8 cellular contexts compared by ENCODE assay signal in the genomic region with DNA sequence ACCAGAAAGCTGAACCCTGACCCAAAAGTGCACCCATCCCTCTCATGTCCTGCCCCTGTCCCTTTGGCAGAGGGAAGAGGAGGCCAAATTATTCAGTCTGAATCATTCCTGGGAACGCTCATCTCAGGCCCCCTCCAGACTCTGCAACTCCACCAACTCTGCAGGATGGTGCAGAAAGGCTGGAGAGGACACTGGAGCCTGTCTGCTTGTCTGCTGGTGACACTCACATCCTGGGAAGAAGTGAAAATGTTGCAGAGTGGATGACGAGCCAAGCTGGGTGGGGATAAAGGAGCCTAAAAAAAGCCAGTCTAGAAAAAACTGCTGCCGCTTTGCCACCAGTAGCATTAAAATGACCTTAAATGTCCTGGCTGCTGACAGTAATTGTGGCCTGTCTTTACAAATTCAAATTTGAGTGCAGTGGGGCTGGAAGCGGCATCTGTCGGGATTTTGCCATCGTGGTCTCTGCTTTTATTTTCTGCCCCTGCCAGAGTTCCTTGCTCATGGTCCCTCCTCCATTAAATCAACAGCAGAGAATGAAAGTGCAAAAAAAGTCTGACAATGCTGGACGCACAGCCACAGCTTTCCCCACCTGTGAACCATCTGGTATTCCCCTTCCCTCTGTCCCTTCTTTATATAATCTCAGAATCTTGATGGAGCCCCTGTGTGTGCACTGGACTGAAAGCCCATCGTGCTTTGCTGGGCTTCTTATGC.
DNase-seq lines count a peak whose midpoint lies in the region; ATAC-seq, FAIRE-seq and TF ChIP-seq lines count a peak whose summit lies in the region.

No MANE protein-coding gene starts in this region.

- peak overlapping the region; percentile 12; the same call in 1 of the 2 replicates for H3K4me3 ChIP-seq in BJ (ENCODE audit: low read depth, low read length)
- H3K4me3 ChIP-seq in colonic mucosa = no peak overlapping the region
- peak overlapping the region in 1 of 2 donors; percentile 47 for H3K4me3 ChIP-seq in muscle layer of duodenum (ENCODE audit: low read depth in 1 of 2, low read length in 2 of 2)

- no peak for FAIRE-seq in urothelium cell line (lab: Jason Lieb, UNC)
- no peak for FAIRE-seq in GM12891 (lab: Jason Lieb, UNC)

- POLR2A ChIA-PET in BJ (lab: Charles Lee) = no interaction called here

- peaks cover 5% of the 10 kb centered on the region for H3K4me1 ChIP-seq in colonic mucosa
- peaks cover 40 to 45% of the 10 kb centered on the region in 2 donors for H3K4me1 ChIP-seq in muscle layer of duodenum (ENCODE audit: control insufficient read depth in 1 of 2, insufficient read depth in 2 of 2, low read length in 2 of 2)

- no peak for TF ChIP-seq POLR2A in GM12891 (IDR thresholded peaks at IDR 0.05; ENCODE audit: low read depth, low read length)

- TF ChIP-seq CTCF in BJ (IDR thresholded peaks at IDR 0.05; ENCODE audit: insufficient read depth, low read depth, low read length) = no peak
- TF ChIP-seq CTCF in colonic mucosa (IDR thresholded peaks at IDR 0.05) = no peak

- H3K9me3 ChIP-seq in colonic mucosa (no peaks in the 10 kb centered on the region), muscle layer of duodenum (ENCODE audit: control insufficient read depth in 1 of 2, low read length in 2 of 2) (no peaks in the 10 kb centered on the region)

- DNase-seq in BJ (ENCODE audit: low read depth) (no peak), M059J (ENCODE audit: low read depth) (peak; percentile 84), colonic mucosa (no peak), urothelium cell line (ENCODE audit: low spot score) (no peak), UCSD-AML1 (lab: John Stamatoyannopoulos, UW; ENCODE audit: unreplicated experiment) (no peak), GM12891 (ENCODE audit: insufficient read length, low spot score) (no peak)

- H3K27ac ChIP-seq in colonic mucosa = peak overlapping the region; percentile 85
- H3K27ac ChIP-seq in muscle layer of duodenum (ENCODE audit: low read length) = peak overlapping the region; percentile 78

- H3K27me3 ChIP-seq in BJ (ENCODE audit: control insufficient read depth, insufficient read depth, low read length) (no peaks in the 10 kb centered on the region), colonic mucosa (no peaks in the 10 kb centered on the region), muscle layer of duodenum (ENCODE audit: low read depth, low read length) (no peaks in the 10 kb centered on the region)

- H3K36me3 ChIP-seq in BJ (ENCODE audit: control insufficient read depth, insufficient read depth, low read length) (peaks cover 12% of the 10 kb centered on the region), colonic mucosa (no peaks in the 10 kb centered on the region), muscle layer of duodenum (ENCODE audit: control insufficient read depth in 1 of 2, insufficient read depth in 2 of 2, low read length in 2 of 2) (peaks cover 9 to 24% of the 10 kb centered on the region in 2 donors)

- CTCF ChIA-PET in BJ (lab: Yijun Ruan, JAX) = interaction anchor here (1.1 to 11.3 kb wide), 4 partner anchors 52 to 63 kb away, joined by 3 to 95 read pairs (median 25); a partner anchor contains a TSS

- intact Hi-C loops in colonic mucosa (cut with DNase I) = no loop called here

- peak overlapping the region in 1 of 2 donors; percentile 19 for H3K9ac ChIP-seq in colonic mucosa (ENCODE audit: low read depth in 2 of 2, low read length in 2 of 2)

- no peak for ATAC-seq in GM21447 (IDR thresholded peaks at IDR 0.05; ENCODE audit: unreplicated experiment)

TF ChIP-seq in GM12891, 5 proteins besides CTCF, POLR2A, EP300 and RAD21:
- no peak for TF ChIP-seq TAF1 (IDR thresholded peaks at IDR 0.05; ENCODE audit: low read depth, low read length)
- TF ChIP-seq SPI1 (IDR thresholded peaks at IDR 0.05; ENCODE audit: low read depth, low read length) = no peak
- TF ChIP-seq POLR2AphosphoS5 (IDR thresholded peaks at IDR 0.05; ENCODE audit: low read depth, low read length) = no peak
- TF ChIP-seq POU2F2 (IDR thresholded peaks at IDR 0.05; ENCODE audit: low read depth, low read length) = no peak
- no peak for TF ChIP-seq PAX5 (IDR thresholded peaks at IDR 0.05; ENCODE audit: insufficient read depth, low read length, severe bottlenecking)
